In genomic region chr4:107906458-107907100, GRCh38 we compare ENCODE assay signal across 1 cellular context.
TF ChIP-seq lines count a peak whose summit lies in the region.

No MANE protein-coding gene starts in this region.

TF ChIP-seq in GM23338, 12 proteins besides CTCF, POLR2A, EP300 and RAD21 (continued from another document):
- no peak for TF ChIP-seq ZNF462 (CRISPR knock-in tag; IDR thresholded peaks at IDR 0.05)
